Comparison of ENCODE assay signal across 23 cellular contexts in genomic region chr4:125529071-125529470, GRCh38.
"Had no signal": no experiment of that assay in that cellular context is flagged by ENCODE, and none has a peak within 500 bp of the region (broad histone marks: within the 10 kb centered on the region; RNA-seq: fewer than 3 reads in every experiment).

No MANE protein-coding gene starts in this region.

- H3K4me3 ChIP-seq: gastroesophageal sphincter, ovary, skin epidermis, stomach, thyroid gland, upper lobe of left lung, vagina had no signal

- H3K9me3 ChIP-seq: gastroesophageal sphincter, ovary, stomach, thyroid gland, upper lobe of left lung, vagina had no signal

- H3K36me3 ChIP-seq: gastroesophageal sphincter, ovary, stomach, thyroid gland, upper lobe of left lung, vagina had no signal

- ATAC-seq: activated CD4-positive, alpha-beta T cell treated with anti-CD3 and anti-CD28 coated beads for 36 hours; activated CD8-positive, alpha-beta memory T cell treated with anti-CD3 and anti-CD28 coated beads, Interleukin-2, amount 10 ng/mL, durations not matched to agents 7 days and 5 days; activated CD8-positive, alpha-beta T cell treated with anti-CD3 and anti-CD28 coated beads, Interleukin-2, amount 10 ng/mL, durations not matched to agents 7 days and 5 days; activated naive CD8-positive, alpha-beta T cell treated with anti-CD3 and anti-CD28 coated beads, Interleukin-2, amount 50 U/mL, for 24 hours; gastroesophageal sphincter; left colon; sciatic nerve; stimulated activated naive B cell treated with anti-CD40 and anti-IgM and Interleukin-4, amounts not matched to agents 10 μg/mL and 1 μg/mL and 100 μg/mL, for 72 hours had no signal

- H3K27me3 ChIP-seq: gastroesophageal sphincter, ovary, stomach, thyroid gland, upper lobe of left lung, vagina had no signal

- H3K4me1 ChIP-seq: gastroesophageal sphincter, stomach, thyroid gland, upper lobe of left lung, vagina had no signal

- H3K27ac ChIP-seq: gastroesophageal sphincter, ovary, skin epidermis, stomach, thyroid gland, upper lobe of left lung, vagina had no signal

- DNase-seq: activated CD4-positive, alpha-beta T cell treated with anti-CD3 and anti-CD28 coated beads for 36 hours; activated CD4-positive, CD25-positive, alpha-beta regulatory T cell; activated CD8-positive, alpha-beta memory T cell treated with anti-CD3 and anti-CD28 coated beads, Interleukin-2, amount 10 ng/mL, durations not matched to agents 7 days and 5 days; activated CD8-positive, alpha-beta T cell treated with anti-CD3 and anti-CD28 coated beads, Interleukin-2, amount 10 ng/mL, durations not matched to agents 7 days and 5 days; activated naive CD8-positive, alpha-beta T cell treated with anti-CD3 and anti-CD28 coated beads, Interleukin-2, amount 50 U/mL, for 24 hours; activated T-cell treated with anti-CD3 and anti-CD28 coated beads, Interleukin-2, amount 50 U/mL, for 48 hours; amygdala; central memory CD4-positive, alpha-beta T cell; dermis blood vessel endothelial cell; effector CD8-positive, alpha-beta T cell; head of caudate nucleus; hippocampal formation; left colon; mammary epithelial cell; ovary; stimulated activated naive B cell treated with anti-CD40 and anti-IgM and Interleukin-4, amounts not matched to agents 10 μg/mL and 1 μg/mL and 100 μg/mL, for 72 hours; stomach; thyroid gland; upper lobe of left lung had no signal
